ENCODE assay signal across 31 cellular contexts in genomic region chr16:71368958-71369357, GRCh38. TPM values are rescaled to one million over a fixed set of nuclear protein-coding genes. Genes with fewer than 3 reads are reported as not detected.
"Had no signal": no experiment of that assay in that cellular context is flagged by ENCODE, and none has a peak within 500 bp of the region (broad histone marks: within the 10 kb centered on the region; RNA-seq: fewer than 3 reads in every experiment).

No MANE protein-coding gene starts in this region.

- H3K27ac ChIP-seq: ascending aorta, cardiac muscle cell, VCaP had no signal

- DNase-seq: activated B cell treated with CpG ODN at 0.5 μM for 24 hours; activated CD4-positive, alpha-beta memory T cell treated with anti-CD3 and anti-CD28 coated beads, Interleukin-2, amount 10 ng/mL, durations not matched to agents 7 days and 5 days; activated CD4-positive, alpha-beta T cell treated with anti-CD3 and anti-CD28 coated beads for 48 hours; activated CD4-positive, alpha-beta T cell treated with anti-CD3 and anti-CD28 coated beads, Interleukin-2, amount 10 ng/mL, durations not matched to agents 7 days and 5 days; activated CD4-positive, alpha-beta T cell treated with anti-CD3 and anti-CD28 coated beads, Interleukin-2, amount 50 U/mL, for 48 hours; activated CD4-positive, CD25-positive, alpha-beta regulatory T cell treated with anti-CD3 and anti-CD28 coated beads, Interleukin-2, amount 50 U/mL, for 72 hours; activated CD8-positive, alpha-beta memory T cell treated with anti-CD3 and anti-CD28 coated beads for 24 hours; activated CD8-positive, alpha-beta memory T cell treated with anti-CD3 and anti-CD28 coated beads, Interleukin-2, amount 10 ng/mL, durations not matched to agents 7 days and 5 days; activated CD8-positive, alpha-beta memory T cell treated with anti-CD3 and anti-CD28 coated beads, Interleukin-2, amount 50 U/mL, for 48 hours; activated CD8-positive, alpha-beta T cell treated with anti-CD3 and anti-CD28 coated beads, Interleukin-2, amount 10 ng/mL, durations not matched to agents 7 days and 5 days; activated effector memory CD4-positive, alpha-beta T cell treated with Interleukin-2 at 50 U/mL for 16 hours; activated gamma-delta T cell; activated naive CD4-positive, alpha-beta T cell treated with anti-CD3 and anti-CD28 coated beads, Interleukin-2, amount 10 ng/mL, durations not matched to agents 7 days and 5 days; activated naive CD4-positive, alpha-beta T cell treated with Interleukin-2 at 50 U/mL for 16 hours; activated naive CD8-positive, alpha-beta T cell treated with anti-CD3 and anti-CD28 coated beads, Interleukin-2, amount 10 ng/mL, durations not matched to agents 7 days and 5 days; activated naive CD8-positive, alpha-beta T cell treated with anti-CD3 and anti-CD28 coated beads, Interleukin-2, amount 50 U/mL, for 24 hours; activated T-cell treated with anti-CD3 and anti-CD28 coated beads, Interleukin-2, amount 50 U/mL, for 24 hours; activated T-cell treated with anti-CD3 and anti-CD28 coated beads, Interleukin-2, amount 50 U/mL, for 48 hours; amygdala; anterior cingulate cortex; caudate nucleus; cerebellar nuclear complex; T-helper 2 cell; T-helper 9 cell had no signal

- H3K4me1 ChIP-seq: ascending aorta had no signal

- H3K27me3 ChIP-seq: ascending aorta, cardiac muscle cell had no signal

- H3K36me3 ChIP-seq: ascending aorta, cardiac muscle cell had no signal

- H3K4me3 ChIP-seq: ascending aorta, cardiac muscle cell had no signal

- FAIRE-seq: bronchial epithelial cell, TTC549 had no signal

- H3K9me3 ChIP-seq: ascending aorta had no signal

- ATAC-seq: activated CD8-positive, alpha-beta memory T cell treated with anti-CD3 and anti-CD28 coated beads, Interleukin-2, amount 10 ng/mL, durations not matched to agents 7 days and 5 days; activated CD8-positive, alpha-beta T cell treated with anti-CD3 and anti-CD28 coated beads, Interleukin-2, amount 10 ng/mL, durations not matched to agents 7 days and 5 days; activated naive CD8-positive, alpha-beta T cell treated with anti-CD3 and anti-CD28 coated beads, Interleukin-2, amount 50 U/mL, for 24 hours had no signal

RNA-seq across cellular contexts. Expression of gene CALB2, which starts 10.4 kb away (rescaled TPM):
- total RNA-seq: activated B cell treated with CpG ODN at 0.5 μM for 24 hours; activated CD4-positive, alpha-beta memory T cell treated with anti-CD3 and anti-CD28 coated beads, Interleukin-2, amount 10 ng/mL, durations not matched to agents 7 days and 5 days; activated CD4-positive, alpha-beta T cell treated with anti-CD3 and anti-CD28 coated beads, Interleukin-2, amount 10 ng/mL, durations not matched to agents 7 days and 5 days; activated CD8-positive, alpha-beta memory T cell treated with anti-CD3 and anti-CD28 coated beads, Interleukin-2, amount 10 ng/mL, durations not matched to agents 7 days and 5 days; activated CD8-positive, alpha-beta T cell treated with anti-CD3 and anti-CD28 coated beads, Interleukin-2, amount 10 ng/mL, durations not matched to agents 7 days and 5 days; activated naive CD8-positive, alpha-beta T cell treated with anti-CD3 and anti-CD28 coated beads, Interleukin-2, amount 10 ng/mL, durations not matched to agents 7 days and 5 days; activated T-helper 2 cell treated with anti-CD3 and anti-CD28 coated beads, Interferon-gamma antibody, Interleukin-2, Interleukin-4, amounts not matched to agents 10 μg/mL and 5 μg/mL and 100 μg/mL, durations not matched to agents 14 hours and 24 hours and 36 hours; chondrocyte had no signal
